ENCODE assay signal across 8 cellular contexts in genomic region chr12:66130267-66131066, GRCh38. TPM values are rescaled to one million over a fixed set of nuclear protein-coding genes. Genes with fewer than 3 reads are reported as not detected.
A peak's percentile ranks its signal among the peaks of the same experiment; 100 is the strongest.
DNase-seq lines count a peak whose midpoint lies in the region; FAIRE-seq and TF ChIP-seq lines count a peak whose summit lies in the region.

TSS of gene LLPH (minus strand) at chr12:66130750. CDS start at chr12:66129106, 1,644 bp downstream.

- in situ Hi-C loops in HAP-1 (cut with MboI; ENCODE audit: low sequenced_read_pairs) (no loop called here), SK-MEL-5 (cut with HindIII; ENCODE audit: low pct_unique_long_range_greater_than_20kb, low sequenced_read_pairs) (no loop called here)

- FAIRE-seq in G401.6 (lab: Jason Lieb, UNC), result peak; percentile 89

- H3K4me3 ChIP-seq in HAP-1 (peak within 1 kb of the TSS; percentile 71), MM.1S (ENCODE audit: low read length) (peak within 1 kb of the TSS; percentile 84)

- H3K27me3 ChIP-seq in HAP-1 (ENCODE audit: low read depth), result no peaks in the 10 kb centered on the region
- H3K27me3 ChIP-seq in MM.1S (replicated peaks; ENCODE audit: insufficient read depth, low read length), result no peaks in the 10 kb centered on the region

- H3K9ac ChIP-seq in MM.1S (ENCODE audit: low read length), result peak within 1 kb of the TSS; percentile 88

- no peaks in the 10 kb centered on the region for H4K20me1 ChIP-seq in MM.1S (ENCODE audit: insufficient read depth, low read length)

- H3K4me2 ChIP-seq in MM.1S (ENCODE audit: low read depth, low read length), result peak within 1 kb of the TSS; percentile 81

- peaks cover 27% of the 10 kb centered on the region for H3K36me3 ChIP-seq in HAP-1 (replicated peaks)
- peaks cover 11% of the 10 kb centered on the region for H3K36me3 ChIP-seq in MM.1S (replicated peaks; ENCODE audit: insufficient read depth, low read length)

- H3K79me2 ChIP-seq in MM.1S (ENCODE audit: low read length), result peaks cover 66% of the 10 kb centered on the region

- peak; percentile 74 to 90 for DNase-seq in HAP-1 (ENCODE audit: low spot score in 2 of 2)
- peak; percentile 98 for DNase-seq in MM.1S
- peak; percentile 91 for DNase-seq in SK-MEL-5 (ENCODE audit: low read depth, low spot score)
- DNase-seq in activated naive CD4-positive, alpha-beta T cell treated with Interleukin-2 at 50 U/mL for 16 hours, result peak; percentile 92
- peak; percentile 90 for DNase-seq in germinal center (ENCODE audit: low spot score)
- DNase-seq in non-pigmented ciliary epithelial cell (ENCODE audit: low read depth), result peak; percentile 41
- DNase-seq in superior temporal gyrus (ENCODE audit: extremely low spot score), result peak; percentile 91

- H3F3A ChIP-seq in MM.1S (ENCODE audit: insufficient read depth, low read length), result 0 out of 2 replicates have a peak, but pooled peaks cover 16% of the 10 kb centered on the region

- TF ChIP-seq CTCF in MM.1S (IDR thresholded peaks at IDR 0.05; ENCODE audit: low read length), result no peak

- H3K9me2 ChIP-seq in MM.1S (replicated peaks; ENCODE audit: insufficient read depth, low read length), result no peaks in the 10 kb centered on the region

- H3K9me3 ChIP-seq in HAP-1 (no peaks in the 10 kb centered on the region), MM.1S (replicated peaks; ENCODE audit: insufficient read depth, low read length) (no peaks in the 10 kb centered on the region)

- H3K4me1 ChIP-seq in HAP-1, result peaks cover 5% of the 10 kb centered on the region; the same call in 1 of the 2 replicates
- H3K4me1 ChIP-seq in MM.1S (ENCODE audit: low read length), result peaks cover 12% of the 10 kb centered on the region

- H2AFZ ChIP-seq in MM.1S (ENCODE audit: low read length), result peak within 1 kb of the TSS; percentile 90

- peak within 1 kb of the TSS; percentile 81 for H3K27ac ChIP-seq in MM.1S (ENCODE audit: low read length)

RNA-seq across cellular contexts. Expression of gene LLPH, which starts in this region (rescaled TPM):
- 43.1 and 47.3 TPM in 2 replicates for total RNA-seq in SK-MEL-5 (2014; rRNA removed; shearing (Covaris generic))
- polyA plus RNA-seq in SK-MEL-5 (2015; cell fraction: cytosol; rRNA removed), result 29.7 and 30.2 TPM in 2 replicates
- polyA plus RNA-seq in SK-MEL-5 (2015; cell fraction: nucleus; rRNA removed), result 5.7 and 6.9 TPM in 2 replicates

Comparison
In these comparisons a context has a peak if more than half of its experiments do, and no peak if none do; other contexts are left out.
1. Peak in every context shown above with its lines: DNase-seq, H3K4me3 ChIP-seq and H3K27ac ChIP-seq.
2. DNase-seq: peak in every context shown above with its lines; median percentile 98 in MM.1S; 92 in activated naive CD4-positive, alpha-beta T cell treated with Interleukin-2 at 50 U/mL for 16 hours; 91 in SK-MEL-5; 91 in superior temporal gyrus; 90 in germinal center; 82 in HAP-1; 41 in non-pigmented ciliary epithelial cell.